In the genomic region with DNA sequence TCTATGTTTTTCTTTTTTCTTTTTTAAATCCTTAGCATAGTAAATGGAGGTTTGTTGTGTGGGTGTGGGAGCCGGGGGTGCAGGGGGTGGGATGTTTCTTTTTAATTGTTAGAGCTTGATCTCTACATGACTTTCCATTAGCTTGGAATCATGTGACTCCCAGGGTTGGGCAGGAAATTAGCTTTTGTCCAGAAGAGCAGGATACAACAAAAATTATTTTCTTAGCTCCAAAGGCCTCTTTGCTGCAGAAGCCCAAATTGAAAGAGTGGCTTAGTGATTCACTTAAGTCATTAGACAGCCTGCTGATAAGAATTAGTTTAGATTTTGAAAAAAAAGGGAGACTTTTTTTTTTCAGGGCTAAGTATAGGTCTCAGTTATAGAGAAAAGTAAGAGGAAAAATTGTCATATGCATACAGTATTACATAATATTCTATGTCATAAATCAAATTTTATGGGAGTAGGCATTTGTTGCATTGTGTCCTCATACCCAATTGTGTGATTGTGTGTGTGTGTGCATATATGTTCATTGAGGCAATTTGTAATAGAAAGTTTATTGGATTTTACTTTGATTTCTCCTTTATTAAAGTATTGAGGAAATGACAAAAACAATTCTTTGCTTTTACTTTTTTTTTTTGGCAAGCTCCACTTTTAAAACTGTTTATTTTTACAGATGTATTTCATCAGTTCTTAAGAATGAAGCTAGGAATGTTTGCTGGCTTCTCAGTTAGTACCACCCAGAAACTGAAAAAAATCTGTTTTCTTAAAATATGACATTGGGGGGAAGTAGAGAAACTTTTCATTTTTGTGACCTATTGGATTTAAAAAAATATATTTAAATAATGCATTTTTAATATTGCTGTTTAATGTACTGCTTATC, we compare ENCODE assay signal across 1 cellular context.
TF ChIP-seq lines count a peak whose summit lies in the region.

No MANE protein-coding gene starts in this region.

TF ChIP-seq in SK-N-SH, 30 proteins besides CTCF, POLR2A, EP300 and RAD21 (continued from another document):
- TF ChIP-seq, protein P1, sequence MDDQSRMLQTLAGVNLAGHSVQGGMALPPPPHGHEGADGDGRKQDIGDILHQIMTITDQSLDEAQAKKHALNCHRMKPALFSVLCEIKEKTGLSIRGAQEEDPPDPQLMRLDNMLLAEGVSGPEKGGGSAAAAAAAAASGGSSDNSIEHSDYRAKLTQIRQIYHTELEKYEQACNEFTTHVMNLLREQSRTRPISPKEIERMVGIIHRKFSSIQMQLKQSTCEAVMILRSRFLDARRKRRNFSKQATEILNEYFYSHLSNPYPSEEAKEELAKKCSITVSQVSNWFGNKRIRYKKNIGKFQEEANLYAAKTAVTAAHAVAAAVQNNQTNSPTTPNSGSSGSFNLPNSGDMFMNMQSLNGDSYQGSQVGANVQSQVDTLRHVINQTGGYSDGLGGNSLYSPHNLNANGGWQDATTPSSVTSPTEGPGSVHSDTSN (IDR thresholded peaks at IDR 0.05) = no peak
TF ChIP-seq in SK-N-SH: peak in this region for 1.
